15 cellular contexts compared by ENCODE assay signal in the genomic region with DNA sequence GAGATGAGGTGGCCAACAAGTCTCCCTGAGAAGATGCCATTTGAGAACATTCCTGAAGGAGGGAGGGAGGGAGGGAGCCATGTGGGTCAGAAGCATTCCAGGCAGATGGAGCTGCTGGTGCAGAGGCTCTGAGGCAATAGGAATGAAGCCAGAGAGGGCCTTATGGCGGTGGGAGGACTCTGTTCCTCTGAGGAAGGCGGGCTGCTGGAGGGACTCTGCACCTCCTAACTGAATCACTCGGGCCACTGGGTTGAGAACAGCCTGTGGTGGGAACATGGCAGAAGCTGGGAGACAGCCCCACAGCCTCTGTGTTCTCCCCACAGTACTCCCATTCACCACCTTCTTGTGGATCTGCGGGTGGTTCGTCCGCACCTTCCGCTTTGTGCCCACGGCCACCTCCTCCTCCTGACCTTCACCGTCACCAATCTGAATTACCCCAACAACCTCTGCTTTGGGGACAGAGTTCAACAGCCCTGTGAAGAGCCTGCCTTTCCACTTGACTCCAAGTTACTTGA. TPM values are rescaled to one million over a fixed set of nuclear protein-coding genes. Genes with fewer than 3 reads are reported as not detected.
DNase-seq lines count a peak whose midpoint lies in the region; ATAC-seq lines count a peak whose summit lies in the region.
"Had no signal": no experiment of that assay in that cellular context is flagged by ENCODE, and none has a peak within 500 bp of the region (broad histone marks: within the 10 kb centered on the region; RNA-seq: fewer than 3 reads in every experiment).

No MANE protein-coding gene starts in this region.

- DNase-seq in AG08396 (ENCODE audit: low spot score) (peak; percentile 85), HT1080 (ENCODE audit: low read depth) (peak; percentile 9), fibroblast of gingiva (ENCODE audit: low read depth) (peak; percentile 88), myocyte (ENCODE audit: low read depth) (peak; percentile 28), SIG-M5 (lab: John Stamatoyannopoulos, UW) (no peak), NOMO-1 (lab: John Stamatoyannopoulos, UW; ENCODE audit: unreplicated experiment in 2 of 2) (no peak), Right ventricle myocardium inferior (ENCODE audit: missing footprints) (no peak), NCI-H2107 treated with DMSO at 0.1 percent for 48 hours (lab: John Stamatoyannopoulos, UW; ENCODE audit: unreplicated experiment) (no peak)
- DNase-seq: activated T-cell treated with anti-CD3 and anti-CD28 coated beads, Interleukin-2, amount 50 U/mL, for 4 hours; erythroblast; GDM1; NCI-H524; SHP77 treated with DMSO at 0.1 percent for 48 hours had no signal

- intact Hi-C loops in Right ventricle myocardium inferior (cut with DNase I), result no loop called here

- no peak for ATAC-seq in Right ventricle myocardium inferior
- ATAC-seq: activated T-cell treated with anti-CD3 and anti-CD28 coated beads, Interleukin-2, amount 50 U/mL, for 4 hours; WTC11 had no signal

RNA-seq across cellular contexts. Expression of gene TMEM125, which starts 2.4 kb away (rescaled TPM):
- not detected in 2 replicates for total RNA-seq in HT1080 (2014; rRNA removed; shearing (Covaris generic))
- polyA plus RNA-seq in HT1080 (2015; cell fraction: cytosol; rRNA removed), result not detected in 2 replicates
- polyA plus RNA-seq in HT1080 (2015; cell fraction: nucleus; rRNA removed), result not detected in 2 replicates
- total RNA-seq in myocyte (not detected in 2 replicates), Right ventricle myocardium inferior (not detected)
- 0.04 TPM for polyA plus RNA-seq in myocyte (2012)
- total RNA-seq: activated T-cell treated with anti-CD3 and anti-CD28 coated beads, Interleukin-2, amount 50 U/mL, for 4 hours; spleen had no signal

RNA-seq across cellular contexts. Expression of gene C1orf210, which starts 18.0 kb away (rescaled TPM):
- total RNA-seq in HT1080 (2014; rRNA removed; shearing (Covaris generic)), result not detected in 2 replicates
- not detected in 2 replicates for polyA plus RNA-seq in HT1080 (2015; cell fraction: cytosol; rRNA removed)
- 0.33 TPM in 1 of 2 replicates, not detected in the other for polyA plus RNA-seq in HT1080 (2015; cell fraction: nucleus; rRNA removed)
- total RNA-seq in myocyte (not detected in 2 replicates), Right ventricle myocardium inferior (not detected)
- polyA plus RNA-seq in myocyte (2012), result not detected
- total RNA-seq: activated T-cell treated with anti-CD3 and anti-CD28 coated beads, Interleukin-2, amount 50 U/mL, for 4 hours; spleen had no signal
- polyA plus RNA-seq: spleen had no signal

RNA-seq across cellular contexts. Expression of gene TIE1, which starts 33.4 kb away (rescaled TPM):
- total RNA-seq in HT1080 (2014; rRNA removed; shearing (Covaris generic)), result 135 and 139 TPM in 2 replicates
- 34.9 and 45.3 TPM in 2 replicates for polyA plus RNA-seq in HT1080 (2015; cell fraction: cytosol; rRNA removed)
- polyA plus RNA-seq in HT1080 (2015; cell fraction: nucleus; rRNA removed), result 101 and 121 TPM in 2 replicates
- total RNA-seq in myocyte (0.11 TPM in 1 of 2 replicates, not detected in the other), Right ventricle myocardium inferior (22.2 TPM)
- polyA plus RNA-seq in myocyte (2012), result 0.23 TPM

Comparison
In these comparisons a context has a peak if more than half of its experiments do, and no peak if none do; other contexts are left out.
1. DNase-seq: peak in AG08396 (single experiment), HT1080 (single experiment), fibroblast of gingiva (single experiment) and myocyte (single experiment); none in SIG-M5 (single experiment), NOMO-1 (0 of 2), Right ventricle myocardium inferior (single experiment) and NCI-H2107 treated with DMSO at 0.1 percent for 48 hours (single experiment).
2. RNA of gene TIE1, which starts 33.4 kb away (total RNA-seq): 135 to 139 TPM in HT1080 and 22.2 TPM in Right ventricle myocardium inferior (single experiment); 0.11 TPM in myocyte; every median in the first group is over 10 times any median in the second.